Comparison of ENCODE assay signal across 8 cellular contexts in the genomic region with DNA sequence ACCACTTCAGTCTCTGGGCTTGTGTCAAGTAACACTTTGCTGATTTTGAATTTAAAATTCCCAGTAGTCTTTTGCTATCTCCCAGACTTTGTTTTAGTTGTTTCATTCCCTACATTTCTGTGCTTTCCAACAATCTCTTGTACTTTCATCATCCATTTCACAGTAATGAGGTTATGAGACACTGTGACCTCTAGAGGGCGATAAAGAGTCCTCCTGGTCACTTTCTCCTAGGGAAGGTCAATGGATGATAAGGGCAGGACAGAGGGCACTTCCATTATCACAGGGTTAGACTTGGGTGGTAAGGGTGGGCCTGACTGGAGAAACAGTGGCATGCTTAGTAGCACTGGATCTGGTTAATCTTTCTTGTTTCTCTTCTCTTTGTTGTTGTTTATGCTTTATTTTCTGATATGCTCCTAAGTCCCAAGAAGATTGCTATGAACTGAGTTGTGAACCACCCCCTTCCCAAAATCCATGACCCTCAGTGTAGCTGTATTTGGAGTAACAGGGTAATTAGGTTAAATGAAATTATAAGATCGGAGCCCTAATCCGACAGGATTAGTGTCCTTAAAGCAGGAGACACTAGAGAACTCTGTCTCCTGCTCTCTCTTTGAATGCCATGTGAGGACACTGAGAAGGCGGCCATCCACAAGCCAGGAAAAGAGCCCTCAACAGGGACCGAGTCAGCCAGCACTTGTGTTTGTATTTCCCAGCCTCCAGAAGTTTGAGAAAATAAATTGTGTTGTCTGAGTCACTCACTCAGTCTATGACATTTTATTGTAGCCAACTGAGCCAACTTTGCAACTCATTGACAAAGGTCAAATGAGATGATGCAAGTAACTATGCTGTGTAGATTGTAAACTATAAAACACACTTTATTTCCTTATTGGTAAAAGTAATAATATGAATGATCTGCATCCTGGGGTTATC.
DNase-seq lines count a peak whose midpoint lies in the region; ATAC-seq, FAIRE-seq and TF ChIP-seq lines count a peak whose summit lies in the region.

No MANE protein-coding gene starts in this region.

- DNase-seq in EL, result peak; percentile 4
- DNase-seq in LoVo (ENCODE audit: low spot score), result peak; percentile 15
- no peak for DNase-seq in islet precursor cell
- no peak for DNase-seq in stimulated activated CD4-positive, alpha-beta T cell treated with anti-CD3 and anti-CD28 coated beads, Interleukin-2, amount 100 ng/mL, for 48 hours

- no peak overlapping the region for H3K4me3 ChIP-seq in WI38 (ENCODE audit: low read depth, low read length)

- ATAC-seq in GM21423 (IDR thresholded peaks at IDR 0.05; ENCODE audit: unreplicated experiment) (peak; percentile 75), HG02852 (IDR thresholded peaks at IDR 0.05; ENCODE audit: unreplicated experiment) (no peak)

- TF ChIP-seq CTCF in WI38 (IDR thresholded peaks at IDR 0.05; ENCODE audit: low read depth, low read length), result peak; percentile 36; the same call in 1 of the 2 replicates

- FAIRE-seq in islet of Langerhans (lab: Jason Lieb, UNC), result peak; percentile 21

Comparison
In these comparisons a context has a peak if more than half of its experiments do, and no peak if none do; other contexts are left out.
1. DNase-seq: peak in EL (single experiment) and LoVo (single experiment); none in islet precursor cell (single experiment) and stimulated activated CD4-positive, alpha-beta T cell treated with anti-CD3 and anti-CD28 coated beads, Interleukin-2, amount 100 ng/mL, for 48 hours (0 of 2).